Comparison of ENCODE assay signal across 11 cellular contexts in genomic region chr11:91163619-91164451, GRCh38.
A peak's percentile ranks its signal among the peaks of the same experiment; 100 is the strongest.
DNase-seq lines count a peak whose midpoint lies in the region; ATAC-seq, FAIRE-seq and TF ChIP-seq lines count a peak whose summit lies in the region.
"Had no signal": no experiment of that assay in that cellular context is flagged by ENCODE, and none has a peak within 500 bp of the region (broad histone marks: within the 10 kb centered on the region; RNA-seq: fewer than 3 reads in every experiment).

No MANE protein-coding gene starts in this region.

- H3K27ac ChIP-seq in esophagus muscularis mucosa (replicated peaks in 1 of 4), result peak overlapping the region; percentile 75 to 85 (median 77)

- no peak for FAIRE-seq in GM12891 (lab: Jason Lieb, UNC)

- H3K27me3 ChIP-seq in esophagus muscularis mucosa, result no peaks in the 10 kb centered on the region
- H3K27me3 ChIP-seq: ascending aorta had no signal

- peaks cover 0 to 5% of the 10 kb centered on the region in 2 donors for H3K9me3 Mint-ChIP-seq in effector memory CD8-positive, alpha-beta T cell

- no peak for TF ChIP-seq POLR2A in esophagus muscularis mucosa (IDR thresholded peaks at IDR 0.05; ENCODE audit: low read depth)
- TF ChIP-seq POLR2A in GM12891 (IDR thresholded peaks at IDR 0.05; ENCODE audit: low read depth, low read length), result no peak

- no peaks in the 10 kb centered on the region for H3K9me3 ChIP-seq in esophagus muscularis mucosa
- H3K9me3 ChIP-seq: ascending aorta had no signal

- no peaks in the 10 kb centered on the region for H3K36me3 ChIP-seq in esophagus muscularis mucosa
- H3K36me3 ChIP-seq: ascending aorta had no signal

- no peaks in the 10 kb centered on the region for H3K27me3 Mint-ChIP-seq in effector memory CD8-positive, alpha-beta T cell

- no peaks in the 10 kb centered on the region for H3K36me3 Mint-ChIP-seq in effector memory CD8-positive, alpha-beta T cell (ENCODE audit: insufficient read depth)

- intact Hi-C loops in esophagus muscularis mucosa (cut with DNase I), result no loop called here

- TF ChIP-seq EP300 in esophagus muscularis mucosa (IDR thresholded peaks at IDR 0.05), result peak; percentile 65

- DNase-seq in EL (peak; percentile 61), NCI-H774 (lab: John Stamatoyannopoulos, UW) (peak; percentile 27), esophagus muscularis mucosa (ENCODE audit: extremely low spot score) (no peak), non-pigmented ciliary epithelial cell (ENCODE audit: low read depth) (peak; percentile 40), GM12891 (ENCODE audit: insufficient read length, low spot score) (no peak), NCI-H524 (lab: John Stamatoyannopoulos, UW) (no peak)
- no peak for DNase-seq in effector memory CD8-positive, alpha-beta T cell
- DNase-seq: stimulated activated CD4-positive, alpha-beta T cell treated with anti-CD3 and anti-CD28 coated beads, Interleukin-2, amount 100 ng/mL, for 24 hours; SW 1271 had no signal

- H3K27ac Mint-ChIP-seq in effector memory CD8-positive, alpha-beta T cell, result no peak overlapping the region

- no peaks in the 10 kb centered on the region for H3K4me1 Mint-ChIP-seq in effector memory CD8-positive, alpha-beta T cell (ENCODE audit: low read depth in 2 of 2)

- no peak for ATAC-seq in effector memory CD8-positive, alpha-beta T cell (replicated peaks)
- ATAC-seq in HG02981 (IDR thresholded peaks at IDR 0.05; ENCODE audit: unreplicated experiment), result no peak

- 20% methylated on average over 2 of the region's 2 CpGs for WGBS in esophagus muscularis mucosa

- TF ChIP-seq CTCF in esophagus muscularis mucosa (IDR thresholded peaks at IDR 0.05), result no peak

- H3K4me3 Mint-ChIP-seq in effector memory CD8-positive, alpha-beta T cell, result no peak overlapping the region

- no peak overlapping the region for H3K4me3 ChIP-seq in esophagus muscularis mucosa
- H3K4me3 ChIP-seq: ascending aorta had no signal

- H3K4me1 ChIP-seq in esophagus muscularis mucosa, result peaks cover 10 to 27% (median 23%) of the 10 kb centered on the region in 4 donors

TF ChIP-seq in GM12891, 5 proteins besides CTCF, POLR2A, EP300 and RAD21:
- TF ChIP-seq PAX5 (IDR thresholded peaks at IDR 0.05; ENCODE audit: insufficient read depth, low read length, severe bottlenecking), result no peak

Comparison
In these comparisons a context has a peak if more than half of its experiments do, and no peak if none do; other contexts are left out.
1. DNase-seq: peak in EL (single experiment), NCI-H774 (single experiment) and non-pigmented ciliary epithelial cell (single experiment); none in esophagus muscularis mucosa (single experiment), GM12891 (single experiment), effector memory CD8-positive, alpha-beta T cell (0 of 3) and NCI-H524 (0 of 2).